Comparison of ENCODE assay signal across 25 cellular contexts in genomic region chrX:145099204-145099603, GRCh38.
"Had no signal": no experiment of that assay in that cellular context is flagged by ENCODE, and none has a peak within 500 bp of the region (broad histone marks: within the 10 kb centered on the region; RNA-seq: fewer than 3 reads in every experiment).

No MANE protein-coding gene starts in this region.

- H3K36me3 ChIP-seq: colonic mucosa, esophagus squamous epithelium, gastrocnemius medialis, heart right ventricle, left lung, lower lobe of right lung had no signal

- ATAC-seq: effector memory CD8-positive, alpha-beta T cell; esophagus mucosa; gastrocnemius medialis; heart right ventricle; left cardiac atrium; left lung; left ventricle myocardium superior; lower lobe of right lung; naive thymus-derived CD4-positive, alpha-beta T cell had no signal

- H3K27ac ChIP-seq: colonic mucosa, epithelial cell of prostate, esophagus squamous epithelium, gastrocnemius medialis, heart right ventricle, left lung, lower lobe of right lung had no signal

- H3K9me3 Mint-ChIP-seq: dendritic cell treated with granulocyte-macrophage colony-stimulating factor and Interleukin-4, amounts not matched to agents 40 ng/mL and 50 ng/mL, for 4 days had no signal

- DNase-seq: colonic mucosa; cortex of kidney; effector CD8-positive, alpha-beta T cell; effector memory CD8-positive, alpha-beta T cell; endodermal cell; erythroblast; esophagus squamous epithelium; foreskin fibroblast; foreskin melanocyte; gastrocnemius medialis; glutamatergic neuron; head of caudate nucleus; heart right ventricle; hippocampal formation; left cardiac atrium; left lung; left ventricle myocardium superior; lower lobe of right lung; mesendoderm; midbrain; naive thymus-derived CD4-positive, alpha-beta T cell had no signal

- H3K27ac Mint-ChIP-seq: dendritic cell treated with granulocyte-macrophage colony-stimulating factor and Interleukin-4, amounts not matched to agents 40 ng/mL and 50 ng/mL, for 4 days; effector memory CD8-positive, alpha-beta T cell; endodermal cell; memory B cell; naive thymus-derived CD4-positive, alpha-beta T cell had no signal

- H3K27me3 ChIP-seq: colonic mucosa, esophagus squamous epithelium, gastrocnemius medialis, heart right ventricle, left lung had no signal

- H3K9me3 ChIP-seq: colonic mucosa, esophagus squamous epithelium, gastrocnemius medialis, heart right ventricle, left lung, lower lobe of right lung had no signal

- H3K4me1 Mint-ChIP-seq: memory B cell; naive thymus-derived CD4-positive, alpha-beta T cell had no signal

- H3K4me3 ChIP-seq: colonic mucosa, esophagus squamous epithelium, gastrocnemius medialis, heart right ventricle, left lung, lower lobe of right lung had no signal

- H3K4me1 ChIP-seq: colonic mucosa, esophagus squamous epithelium, gastrocnemius medialis, heart right ventricle, left lung, lower lobe of right lung had no signal

- H3K27me3 Mint-ChIP-seq: dendritic cell treated with granulocyte-macrophage colony-stimulating factor and Interleukin-4, amounts not matched to agents 40 ng/mL and 50 ng/mL, for 4 days; effector memory CD8-positive, alpha-beta T cell; memory B cell; naive thymus-derived CD4-positive, alpha-beta T cell had no signal

- H3K36me3 Mint-ChIP-seq: memory B cell; naive thymus-derived CD4-positive, alpha-beta T cell had no signal

- H3K4me3 Mint-ChIP-seq: dendritic cell treated with granulocyte-macrophage colony-stimulating factor and Interleukin-4, amounts not matched to agents 40 ng/mL and 50 ng/mL, for 4 days; effector memory CD8-positive, alpha-beta T cell; endodermal cell; memory B cell; naive thymus-derived CD4-positive, alpha-beta T cell had no signal
